22 cellular contexts compared by ENCODE assay signal in genomic region chr3:175656451-175656850, GRCh38.
"Had no signal": no experiment of that assay in that cellular context is flagged by ENCODE, and none has a peak within 500 bp of the region (broad histone marks: within the 10 kb centered on the region; RNA-seq: fewer than 3 reads in every experiment).

No MANE protein-coding gene starts in this region.

- H3K36me3 ChIP-seq: SJSA1 had no signal

- DNase-seq: IMR-90, Karpas-422, KG1, MM.1S, NCI-H1105, NCI-H1436, NCI-H187, NCI-H2029, NCI-H2081 treated with DMSO at 0.1 percent for 48 hours, NCI-H2171, NCI-H226, NCI-H446, NCI-H510A, NCI-H524 treated with DMSO at 0.1 percent for 48 hours, NCI-H69, NCI-H774, SHP77 had no signal

- H3K27me3 ChIP-seq: SJSA1 had no signal

- H3K27ac ChIP-seq: RWPE1, SJSA1, SK-N-MC had no signal

- H3K9me3 ChIP-seq: SJSA1 had no signal

- FAIRE-seq: HepG2 had no signal

- ATAC-seq: HepG2, Panc1 had no signal

- H3K4me1 ChIP-seq: SJSA1 had no signal

- H3K4me3 ChIP-seq: SJSA1, SK-N-MC had no signal
